Comparison of ENCODE assay signal across 8 cellular contexts in the genomic region with DNA sequence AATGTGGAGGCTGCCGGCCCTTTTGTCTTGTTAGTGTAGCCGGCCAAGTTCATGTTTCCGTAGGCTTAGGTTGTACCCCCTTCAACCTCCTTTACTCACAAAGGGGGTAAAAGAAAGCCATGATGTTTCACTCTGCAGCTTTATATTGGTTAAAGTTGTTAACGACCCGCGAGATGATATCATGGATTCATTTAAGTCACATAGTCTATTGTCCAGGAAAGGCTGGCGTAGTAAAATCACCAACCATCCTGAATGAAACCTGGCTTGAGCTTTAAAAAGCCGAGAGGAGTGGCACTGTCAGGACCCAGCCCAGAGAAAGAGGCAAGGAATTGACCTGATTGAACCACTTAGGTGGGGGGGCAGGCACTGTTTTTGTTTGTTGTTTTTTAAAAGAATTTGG. TPM values are rescaled to one million over a fixed set of nuclear protein-coding genes. Genes with fewer than 3 reads are reported as not detected.
DNase-seq lines count a peak whose midpoint lies in the region; ATAC-seq and TF ChIP-seq lines count a peak whose summit lies in the region.

No MANE protein-coding gene starts in this region.

- H3K9me2 ChIP-seq in OCI-LY1 (ENCODE audit: low read depth, low read length) = no peaks in the 10 kb centered on the region

- H3K79me2 ChIP-seq in OCI-LY1 (ENCODE audit: insufficient read depth, low read length) = no peaks in the 10 kb centered on the region

- no peaks in the 10 kb centered on the region for H3K9me3 Mint-ChIP-seq in CD4-positive, alpha-beta T cell
- no peaks in the 10 kb centered on the region for H3K9me3 Mint-ChIP-seq in endothelial cell (ENCODE audit: unreplicated experiment)
- no peaks in the 10 kb centered on the region for H3K9me3 Mint-ChIP-seq in natural killer cell treated with Interleukin-12 subunit alpha and Interleukin-12 subunit beta and Interleukin-15 and Interleukin-18, amount 100 ng/mL, for 72 hours

- intact Hi-C loops in CD4-positive, alpha-beta T cell (cut with DNase I, micrococcal nuclease) = loop anchor here (1.0 to 5.0 kb wide), 2 partner anchors 56 to 466 kb away; partner anchors contain the start of gene SELPLG (in 1 of the 2)

- H3K4me1 Mint-ChIP-seq in CD4-positive, alpha-beta T cell (ENCODE audit: low read depth) = peaks cover 40% of the 10 kb centered on the region
- H3K4me1 Mint-ChIP-seq in endothelial cell (ENCODE audit: unreplicated experiment) = peaks cover 8% of the 10 kb centered on the region
- peaks cover 28 to 31% of the 10 kb centered on the region in 2 donors for H3K4me1 Mint-ChIP-seq in natural killer cell treated with Interleukin-12 subunit alpha and Interleukin-12 subunit beta and Interleukin-15 and Interleukin-18, amount 100 ng/mL, for 72 hours (ENCODE audit: low read depth in 2 of 2)

- CTCF ChIA-PET in CD4-positive, alpha-beta T cell (lab: Charles Lee) = interaction anchor here (5.4 kb wide), 1 partner anchor 13 kb away, joined by 28 read pairs; no protein-coding TSS in a partner anchor

- H3F3A ChIP-seq in OCI-LY1 (ENCODE audit: insufficient read depth, low read length) = no peaks in the 10 kb centered on the region

- peak overlapping the region; percentile 94 for H3K4me3 Mint-ChIP-seq in CD4-positive, alpha-beta T cell
- peak overlapping the region; percentile 94 for H3K4me3 Mint-ChIP-seq in endothelial cell (ENCODE audit: unreplicated experiment)
- peak overlapping the region; percentile 84 for H3K4me3 Mint-ChIP-seq in natural killer cell treated with Interleukin-12 subunit alpha and Interleukin-12 subunit beta and Interleukin-15 and Interleukin-18, amount 100 ng/mL, for 72 hours

- peak overlapping the region; percentile 96 for H3K4me3 ChIP-seq in OCI-LY1 (ENCODE audit: low read depth, low read length, poor library complexity, severe bottlenecking)

- no peaks in the 10 kb centered on the region for H3K27me3 ChIP-seq in CD4-positive, alpha-beta T cell (ENCODE audit: control insufficient read depth, insufficient read depth, low read length)
- H3K27me3 ChIP-seq in OCI-LY1 (ENCODE audit: insufficient read depth, low read length) = no peaks in the 10 kb centered on the region

- H3K4me2 ChIP-seq in OCI-LY1 (ENCODE audit: low read length) = peak overlapping the region; percentile 79

- POLR2A ChIA-PET in CD4-positive, alpha-beta T cell (lab: Charles Lee) = interaction anchor here (1.0 to 2.7 kb wide), 4 partner anchors 12 to 537 kb away, joined by 3 to 10 read pairs (median 8); partner anchors contain the start of genes SART3 and USP30

- no peaks in the 10 kb centered on the region for H4K20me1 ChIP-seq in OCI-LY1 (ENCODE audit: insufficient read depth, low read length)

- H3K27me3 Mint-ChIP-seq in CD4-positive, alpha-beta T cell = no peaks in the 10 kb centered on the region
- H3K27me3 Mint-ChIP-seq in endothelial cell (ENCODE audit: unreplicated experiment) = peaks cover 1% of the 10 kb centered on the region
- H3K27me3 Mint-ChIP-seq in natural killer cell treated with Interleukin-12 subunit alpha and Interleukin-12 subunit beta and Interleukin-15 and Interleukin-18, amount 100 ng/mL, for 72 hours = no peaks in the 10 kb centered on the region

- no peak overlapping the region for H2AFZ ChIP-seq in OCI-LY1 (ENCODE audit: low read length)

- H3K27ac Mint-ChIP-seq in CD4-positive, alpha-beta T cell = peak overlapping the region; percentile 70
- peak overlapping the region; percentile 27 for H3K27ac Mint-ChIP-seq in endothelial cell (ENCODE audit: unreplicated experiment)
- peak overlapping the region; percentile 26 to 76 for H3K27ac Mint-ChIP-seq in natural killer cell treated with Interleukin-12 subunit alpha and Interleukin-12 subunit beta and Interleukin-15 and Interleukin-18, amount 100 ng/mL, for 72 hours

- no peak for DNase-seq in CD4-positive, alpha-beta T cell
- no peak for DNase-seq in endothelial cell (ENCODE audit: low spot score)
- DNase-seq in natural killer cell treated with Interleukin-12 subunit alpha and Interleukin-12 subunit beta and Interleukin-15 and Interleukin-18, amount 100 ng/mL, for 72 hours (ENCODE audit: low spot score) = no peak
- DNase-seq in DMS153 treated with DMSO at 0.1 percent for 48 hours (lab: John Stamatoyannopoulos, UW; ENCODE audit: unreplicated experiment) = no peak
- no peak for DNase-seq in SKM-1 treated with dmso at 0.1 percent for 144 hours (lab: John Stamatoyannopoulos, UW; ENCODE audit: unreplicated experiment)
- no peak for DNase-seq in HuH-7.5 (ENCODE audit: low spot score)
- no peak for DNase-seq in NCI-H187 (lab: John Stamatoyannopoulos, UW)

- no peaks in the 10 kb centered on the region for H3K9me3 ChIP-seq in CD4-positive, alpha-beta T cell (ENCODE audit: control insufficient read depth, low read length)
- no peaks in the 10 kb centered on the region for H3K9me3 ChIP-seq in OCI-LY1 (ENCODE audit: low read length)

- peak overlapping the region; percentile 43 for H3K27ac ChIP-seq in CD4-positive, alpha-beta T cell (ENCODE audit: low read depth, low read length)
- H3K27ac ChIP-seq in OCI-LY1 (ENCODE audit: low read depth, low read length, poor library complexity, severe bottlenecking) = no peak overlapping the region

- TF ChIP-seq CTCF in CD4-positive, alpha-beta T cell (IDR thresholded peaks at IDR 0.05) = no peak
- TF ChIP-seq CTCF in OCI-LY1 (IDR thresholded peaks at IDR 0.05; ENCODE audit: low read length) = no peak
- TF ChIP-seq CTCF in endothelial cell (IDR thresholded peaks at IDR 0.05; ENCODE audit: unreplicated experiment) = no peak

- H3K36me3 Mint-ChIP-seq in CD4-positive, alpha-beta T cell (ENCODE audit: low read depth) = peaks cover 33% of the 10 kb centered on the region
- H3K36me3 Mint-ChIP-seq in endothelial cell (ENCODE audit: low read depth, unreplicated experiment) = peaks cover 8% of the 10 kb centered on the region
- H3K36me3 Mint-ChIP-seq in natural killer cell treated with Interleukin-12 subunit alpha and Interleukin-12 subunit beta and Interleukin-15 and Interleukin-18, amount 100 ng/mL, for 72 hours = peaks cover 6% of the 10 kb centered on the region

- no peak for ATAC-seq in CD4-positive, alpha-beta T cell (ENCODE audit: poor library complexity)
- ATAC-seq in natural killer cell treated with Interleukin-12 subunit alpha and Interleukin-12 subunit beta and Interleukin-15 and Interleukin-18, amount 100 ng/mL, for 72 hours = no peak

- peak overlapping the region; percentile 74 for H3K9ac ChIP-seq in OCI-LY1 (ENCODE audit: low read length)

- H3K36me3 ChIP-seq in OCI-LY1 (ENCODE audit: insufficient read depth, low read length) = peaks cover 44% of the 10 kb centered on the region

- H3K4me1 ChIP-seq in OCI-LY1 (ENCODE audit: insufficient read depth, low read length, severe bottlenecking) = peaks cover 26% of the 10 kb centered on the region

RNA-seq across cellular contexts. Expression of gene UNG, which starts 1.3 kb away (rescaled TPM):
- total RNA-seq in CD4-positive, alpha-beta T cell = 1 to 10 TPM; 3.3 to 3.6 TPM
- total RNA-seq in endothelial cell (ENCODE audit: unreplicated experiment) = 39.4 TPM
- 10 to 100 TPM; 36.1 to 79.3 TPM for total RNA-seq in natural killer cell treated with Interleukin-12 subunit alpha and Interleukin-12 subunit beta and Interleukin-15 and Interleukin-18, amount 100 ng/mL, for 72 hours

RNA-seq across cellular contexts. Expression of gene ALKBH2, which starts 5.4 kb away (rescaled TPM):
- total RNA-seq in CD4-positive, alpha-beta T cell = 10 to 100 TPM; 12.8 to 14.0 TPM
- total RNA-seq in endothelial cell (ENCODE audit: unreplicated experiment) = 10.4 TPM
- total RNA-seq in natural killer cell treated with Interleukin-12 subunit alpha and Interleukin-12 subunit beta and Interleukin-15 and Interleukin-18, amount 100 ng/mL, for 72 hours = 10 to 100 TPM; 13.7 to 28.6 TPM

RNA-seq across cellular contexts. Expression of gene ACACB, which starts 17.7 kb away (rescaled TPM):
- total RNA-seq in CD4-positive, alpha-beta T cell = 10 to 100 TPM; 30.3 to 32.2 TPM
- 1.7 TPM for total RNA-seq in endothelial cell (ENCODE audit: unreplicated experiment)
- total RNA-seq in natural killer cell treated with Interleukin-12 subunit alpha and Interleukin-12 subunit beta and Interleukin-15 and Interleukin-18, amount 100 ng/mL, for 72 hours = 10 to 100 TPM in 1 of 2 donors, 1 to 10 TPM in 1; 3.4 to 11.1 TPM

RNA-seq across cellular contexts. Expression of gene USP30, which starts 46.3 kb away (rescaled TPM):
- 10 to 100 TPM; 21.8 to 23.0 TPM for total RNA-seq in CD4-positive, alpha-beta T cell
- 13.6 TPM for total RNA-seq in endothelial cell (ENCODE audit: unreplicated experiment)
- 10 to 100 TPM in 1 of 2 donors, 1 to 10 TPM in 1; 8.5 to 11.4 TPM for total RNA-seq in natural killer cell treated with Interleukin-12 subunit alpha and Interleukin-12 subunit beta and Interleukin-15 and Interleukin-18, amount 100 ng/mL, for 72 hours
